ENCODE assay signal across 1 cellular context in genomic region chr12:124898200-124898950, GRCh38.
TF ChIP-seq lines count a peak whose summit lies in the region.

No MANE protein-coding gene starts in this region.

TF ChIP-seq in HCT116, 20 proteins besides CTCF, POLR2A, EP300 and RAD21:
- peak; percentile 45 for TF ChIP-seq YY1 (IDR thresholded peaks at IDR 0.05; ENCODE audit: extremely low read depth, insufficient replicate concordance, low read depth, low read length)
- TF ChIP-seq CBX3 (IDR thresholded peaks at IDR 0.05; ENCODE audit: low read depth) = peak; percentile 34; the same call in 1 of the 2 replicates
- TF ChIP-seq ELF1 (IDR thresholded peaks at IDR 0.05; ENCODE audit: borderline replicate concordance, low read depth) = no peak
TF ChIP-seq in HCT116: peak in this region for 2.
